Comparison of ENCODE assay signal across 26 cellular contexts in the genomic region with DNA sequence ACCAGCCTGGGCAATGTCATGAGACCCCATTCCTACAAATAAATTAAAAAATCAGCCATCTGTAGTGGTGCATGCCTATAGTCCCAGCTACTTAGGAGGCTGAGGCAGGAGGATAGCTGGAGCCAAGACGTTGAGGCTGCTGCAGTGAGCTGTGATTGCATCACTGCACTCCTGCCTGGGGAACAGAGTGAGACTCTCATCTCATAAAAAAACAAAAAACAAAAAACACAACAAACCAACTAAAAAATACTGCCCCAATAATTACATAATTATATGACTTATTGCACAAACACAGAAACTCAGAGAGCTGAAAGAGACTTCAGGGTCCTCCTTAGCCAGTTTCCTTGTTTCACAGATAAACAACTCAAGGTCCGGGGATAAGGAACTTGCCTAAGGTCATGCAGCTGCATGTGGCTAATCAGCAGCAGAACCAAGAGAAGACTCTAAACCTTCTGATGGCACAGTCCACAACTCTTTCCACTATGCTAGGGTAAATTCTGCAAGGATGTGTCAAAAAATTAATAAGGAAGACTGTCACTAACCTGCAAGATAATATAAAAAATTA. TPM values are rescaled to one million over a fixed set of nuclear protein-coding genes. Genes with fewer than 3 reads are reported as not detected.
A peak's percentile ranks its signal among the peaks of the same experiment; 100 is the strongest.
DNase-seq lines count a peak whose midpoint lies in the region; ATAC-seq and TF ChIP-seq lines count a peak whose summit lies in the region.
"Had no signal": no experiment of that assay in that cellular context is flagged by ENCODE, and none has a peak within 500 bp of the region (broad histone marks: within the 10 kb centered on the region; RNA-seq: fewer than 3 reads in every experiment).

No MANE protein-coding gene starts in this region.

- no peak for TF ChIP-seq POLR2A in gastroesophageal sphincter (IDR thresholded peaks at IDR 0.05)

- DNase-seq in Right ventricle myocardium superior (no peak), right atrium auricular region (ENCODE audit: low spot score) (no peak), SKM-1 (lab: John Stamatoyannopoulos, UW; ENCODE audit: unreplicated experiment) (peak; percentile 9), upper lobe of right lung (no peak), UCSD-AML1 (lab: John Stamatoyannopoulos, UW; ENCODE audit: unreplicated experiment) (no peak)
- DNase-seq: 8988T; activated CD4-positive, alpha-beta T cell treated with anti-CD3 and anti-CD28 coated beads for 36 hours; activated naive CD4-positive, alpha-beta T cell treated with anti-CD3 and anti-CD28 coated beads, Interleukin-2, amount 50 U/mL, for 16 hours; Caco-2; cerebellar nuclear complex; effector CD4-positive, alpha-beta T cell; gastrocnemius medialis; HCEC 1CT; kidney; MG63; NCI-H187; NCI-H2227 treated with DMSO at 0.1 percent for 48 hours; NCI-H82; stimulated activated CD4-positive, alpha-beta T cell treated with anti-CD3 and anti-CD28 coated beads, Interleukin-2, amount 100 ng/mL, for 48 hours; stimulated activated naive CD4-positive, alpha-beta T cell treated with Interleukin-2 at 50 U/mL for 16 hours; tibial artery had no signal

- WGBS in gastroesophageal sphincter (ENCODE audit: low coverage in 1 of 2), 2 donors = 63 to 71% methylated on average over 1 to 2 of the region's 2 CpGs

- H3K27ac ChIP-seq in right atrium auricular region (no peak overlapping the region), gastroesophageal sphincter (no peak overlapping the region), upper lobe of right lung (no peak overlapping the region)
- H3K27ac ChIP-seq: gastrocnemius medialis, skin epidermis, tibial artery had no signal

- H3K27me3 ChIP-seq in right atrium auricular region = no peaks in the 10 kb centered on the region
- no peaks in the 10 kb centered on the region for H3K27me3 ChIP-seq in gastroesophageal sphincter
- H3K27me3 ChIP-seq in upper lobe of right lung = no peaks in the 10 kb centered on the region
- H3K27me3 ChIP-seq: gastrocnemius medialis, MG63, tibial artery had no signal

- H3K4me1 ChIP-seq in right atrium auricular region (no peaks in the 10 kb centered on the region), gastroesophageal sphincter (no peaks in the 10 kb centered on the region), upper lobe of right lung (no peaks in the 10 kb centered on the region)
- H3K4me1 ChIP-seq: Caco-2, gastrocnemius medialis, tibial artery had no signal

- intact Hi-C loops in Right ventricle myocardium superior (cut with DNase I) = no loop called here
- intact Hi-C loops in upper lobe of right lung (cut with DNase I) = no loop called here

- no peaks in the 10 kb centered on the region for H3K9me3 ChIP-seq in right atrium auricular region
- no peaks in the 10 kb centered on the region for H3K9me3 ChIP-seq in gastroesophageal sphincter
- H3K9me3 ChIP-seq in upper lobe of right lung = no peaks in the 10 kb centered on the region
- H3K9me3 ChIP-seq: Caco-2, gastrocnemius medialis, MG63, tibial artery had no signal

- ATAC-seq in Right ventricle myocardium superior (ENCODE audit: poor library complexity) = peak; percentile 82
- ATAC-seq in gastroesophageal sphincter = peak; percentile 67
- ATAC-seq in upper lobe of right lung = peak; percentile 83
- no peak for ATAC-seq in HG03354 (IDR thresholded peaks at IDR 0.05; ENCODE audit: poor library complexity, severe bottlenecking, unreplicated experiment)
- ATAC-seq in GM21515 (IDR thresholded peaks at IDR 0.05; ENCODE audit: unreplicated experiment) = no peak
- ATAC-seq: activated CD4-positive, alpha-beta T cell treated with anti-CD3 and anti-CD28 coated beads for 36 hours; SK-N-SH treated with all-trans-retinoic acid at 6 μM for 48 hours had no signal

- H3K36me3 ChIP-seq in right atrium auricular region (no peaks in the 10 kb centered on the region), gastroesophageal sphincter (peaks cover 0 to 10% of the 10 kb centered on the region in 2 donors), upper lobe of right lung (no peaks in the 10 kb centered on the region)
- H3K36me3 ChIP-seq: gastrocnemius medialis, MG63 had no signal

- H3K4me3 ChIP-seq in right atrium auricular region = no peak overlapping the region
- no peak overlapping the region for H3K4me3 ChIP-seq in gastroesophageal sphincter
- no peak overlapping the region for H3K4me3 ChIP-seq in upper lobe of right lung
- H3K4me3 ChIP-seq: gastrocnemius medialis, MG63, skin epidermis, tibial artery had no signal

- TF ChIP-seq EP300 in gastroesophageal sphincter (IDR thresholded peaks at IDR 0.05) = no peak

- TF ChIP-seq CTCF in right atrium auricular region (IDR thresholded peaks at IDR 0.05) (no peak), gastroesophageal sphincter (IDR thresholded peaks at IDR 0.05) (no peak), upper lobe of right lung (IDR thresholded peaks at IDR 0.05) (no peak)

RNA-seq across cellular contexts. Expression of gene EXTL2, which starts 11.9 kb away (rescaled TPM):
- total RNA-seq in Right ventricle myocardium superior (7.4 TPM), right atrium auricular region (1 to 10 TPM; 6.3 to 9.5 TPM), gastroesophageal sphincter (10 to 100 TPM; 10.6 to 22.1 (median 16.7) TPM), upper lobe of right lung (11.6 TPM)

RNA-seq across cellular contexts. Expression of gene SLC30A7, which starts 13.2 kb away (rescaled TPM):
- total RNA-seq in Right ventricle myocardium superior (4.1 TPM), right atrium auricular region (1 to 10 TPM; 8.1 to 9.0 TPM), gastroesophageal sphincter (10 to 100 TPM; 11.2 to 19.8 (median 17.1) TPM), upper lobe of right lung (35.1 TPM)

Comparison
In these comparisons a context has a peak if more than half of its experiments do, and no peak if none do; other contexts are left out.
1. ATAC-seq: peak in Right ventricle myocardium superior (single experiment), gastroesophageal sphincter (single experiment) and upper lobe of right lung (single experiment); none in HG03354 (single experiment) and GM21515 (single experiment).